ENCODE assay signal across 1 cellular context in the genomic region with DNA sequence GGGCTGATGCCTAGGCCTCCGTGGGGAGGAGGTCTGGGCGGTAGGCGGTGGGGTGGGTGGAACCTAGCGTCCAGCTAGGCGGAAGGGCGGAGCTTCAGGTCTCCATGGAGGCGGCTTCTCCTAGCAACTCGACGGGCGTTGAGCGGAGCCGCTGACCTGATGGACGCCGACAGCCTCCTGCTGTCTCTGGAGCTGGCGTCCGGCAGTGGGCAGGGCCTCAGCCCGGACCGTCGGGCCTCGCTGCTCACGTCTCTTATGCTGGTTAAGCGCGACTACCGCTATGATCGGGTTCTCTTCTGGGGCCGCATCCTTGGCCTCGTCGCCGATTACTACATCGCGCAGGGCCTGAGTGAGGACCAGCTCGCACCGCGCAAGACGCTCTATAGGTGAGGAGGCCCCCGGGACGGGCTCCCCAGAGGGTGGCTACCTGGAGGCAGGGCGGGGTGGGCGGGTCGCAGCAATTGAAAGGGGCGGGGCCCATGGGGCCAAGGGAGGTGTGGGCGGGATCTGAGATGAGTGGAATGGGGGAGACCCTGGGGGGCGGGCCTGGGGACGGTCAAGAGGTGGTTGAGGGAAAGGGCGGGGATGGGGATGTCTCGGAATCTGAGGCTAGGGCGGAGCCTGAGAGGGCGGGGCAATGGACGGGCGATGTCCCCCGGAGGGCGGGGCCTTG.
A peak's percentile ranks its signal among the peaks of the same experiment; 100 is the strongest.
TF ChIP-seq lines count a peak whose summit lies in the region.

A gene with protein sequence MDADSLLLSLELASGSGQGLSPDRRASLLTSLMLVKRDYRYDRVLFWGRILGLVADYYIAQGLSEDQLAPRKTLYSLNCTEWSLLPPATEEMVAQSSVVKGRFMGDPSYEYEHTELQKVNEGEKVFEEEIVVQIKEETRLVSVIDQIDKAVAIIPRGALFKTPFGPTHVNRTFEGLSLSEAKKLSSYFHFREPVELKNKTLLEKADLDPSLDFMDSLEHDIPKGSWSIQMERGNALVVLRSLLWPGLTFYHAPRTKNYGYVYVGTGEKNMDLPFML (plus strand): TSS at position 97 of the 673 bp plus-strand sequence. CDS start 63 bp downstream, at position 160.

TF ChIP-seq in GM23338, 12 proteins besides CTCF, POLR2A, EP300 and RAD21 (continued from another document):
- TF ChIP-seq, protein P1, sequence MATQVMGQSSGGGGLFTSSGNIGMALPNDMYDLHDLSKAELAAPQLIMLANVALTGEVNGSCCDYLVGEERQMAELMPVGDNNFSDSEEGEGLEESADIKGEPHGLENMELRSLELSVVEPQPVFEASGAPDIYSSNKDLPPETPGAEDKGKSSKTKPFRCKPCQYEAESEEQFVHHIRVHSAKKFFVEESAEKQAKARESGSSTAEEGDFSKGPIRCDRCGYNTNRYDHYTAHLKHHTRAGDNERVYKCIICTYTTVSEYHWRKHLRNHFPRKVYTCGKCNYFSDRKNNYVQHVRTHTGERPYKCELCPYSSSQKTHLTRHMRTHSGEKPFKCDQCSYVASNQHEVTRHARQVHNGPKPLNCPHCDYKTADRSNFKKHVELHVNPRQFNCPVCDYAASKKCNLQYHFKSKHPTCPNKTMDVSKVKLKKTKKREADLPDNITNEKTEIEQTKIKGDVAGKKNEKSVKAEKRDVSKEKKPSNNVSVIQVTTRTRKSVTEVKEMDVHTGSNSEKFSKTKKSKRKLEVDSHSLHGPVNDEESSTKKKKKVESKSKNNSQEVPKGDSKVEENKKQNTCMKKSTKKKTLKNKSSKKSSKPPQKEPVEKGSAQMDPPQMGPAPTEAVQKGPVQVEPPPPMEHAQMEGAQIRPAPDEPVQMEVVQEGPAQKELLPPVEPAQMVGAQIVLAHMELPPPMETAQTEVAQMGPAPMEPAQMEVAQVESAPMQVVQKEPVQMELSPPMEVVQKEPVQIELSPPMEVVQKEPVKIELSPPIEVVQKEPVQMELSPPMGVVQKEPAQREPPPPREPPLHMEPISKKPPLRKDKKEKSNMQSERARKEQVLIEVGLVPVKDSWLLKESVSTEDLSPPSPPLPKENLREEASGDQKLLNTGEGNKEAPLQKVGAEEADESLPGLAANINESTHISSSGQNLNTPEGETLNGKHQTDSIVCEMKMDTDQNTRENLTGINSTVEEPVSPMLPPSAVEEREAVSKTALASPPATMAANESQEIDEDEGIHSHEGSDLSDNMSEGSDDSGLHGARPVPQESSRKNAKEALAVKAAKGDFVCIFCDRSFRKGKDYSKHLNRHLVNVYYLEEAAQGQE (IDR thresholded peaks at IDR 0.05; ENCODE audit: unreplicated experiment) = no peak
- TF ChIP-seq ZNF114 (CRISPR knock-in tag; IDR thresholded peaks at IDR 0.05) = no peak
- TF ChIP-seq CREB1 (CRISPR knock-in tag; IDR thresholded peaks at IDR 0.05; ENCODE audit: low read depth) = peak; percentile 43; the same call in 1 of the 2 replicates
- no peak for TF ChIP-seq EZH2phosphoT487 (IDR thresholded peaks at IDR 0.05; ENCODE audit: unreplicated experiment)
TF ChIP-seq in GM23338: peak in this region for 1.
